ENCODE assay signal across 1 cellular context in the genomic region with DNA sequence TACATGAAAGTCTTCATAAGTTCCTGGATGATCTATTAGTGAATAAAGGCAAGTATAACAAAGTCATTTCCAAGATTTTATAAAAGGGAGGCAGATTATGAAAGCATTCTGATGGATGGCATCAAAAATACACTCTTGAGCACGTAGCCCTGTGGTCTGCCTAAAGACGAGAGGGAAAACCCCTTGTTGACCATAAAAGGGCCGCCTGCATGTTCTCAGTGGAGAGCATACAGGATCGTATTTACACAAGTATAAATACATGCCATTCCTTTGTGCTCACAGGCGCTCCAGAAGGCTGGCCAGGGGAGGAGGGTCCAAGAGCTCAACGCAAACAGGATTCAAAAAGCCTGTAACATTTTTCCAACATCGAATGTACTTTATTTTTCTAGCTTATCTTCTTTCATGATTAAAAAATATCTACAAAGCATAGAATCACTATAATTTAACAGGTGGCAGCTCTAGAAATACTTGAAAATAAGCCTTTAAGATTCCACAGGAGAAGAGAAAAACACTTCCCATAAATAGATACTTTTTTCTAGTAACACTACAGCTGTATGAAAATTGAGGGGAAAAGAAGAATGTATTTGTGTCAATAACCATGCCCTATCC.
TF ChIP-seq lines count a peak whose summit lies in the region.

No MANE protein-coding gene starts in this region.

TF ChIP-seq in HepG2, 621 proteins besides CTCF, POLR2A, EP300 and RAD21 (continued from another document and continues in another):
- TF ChIP-seq, protein P1, sequence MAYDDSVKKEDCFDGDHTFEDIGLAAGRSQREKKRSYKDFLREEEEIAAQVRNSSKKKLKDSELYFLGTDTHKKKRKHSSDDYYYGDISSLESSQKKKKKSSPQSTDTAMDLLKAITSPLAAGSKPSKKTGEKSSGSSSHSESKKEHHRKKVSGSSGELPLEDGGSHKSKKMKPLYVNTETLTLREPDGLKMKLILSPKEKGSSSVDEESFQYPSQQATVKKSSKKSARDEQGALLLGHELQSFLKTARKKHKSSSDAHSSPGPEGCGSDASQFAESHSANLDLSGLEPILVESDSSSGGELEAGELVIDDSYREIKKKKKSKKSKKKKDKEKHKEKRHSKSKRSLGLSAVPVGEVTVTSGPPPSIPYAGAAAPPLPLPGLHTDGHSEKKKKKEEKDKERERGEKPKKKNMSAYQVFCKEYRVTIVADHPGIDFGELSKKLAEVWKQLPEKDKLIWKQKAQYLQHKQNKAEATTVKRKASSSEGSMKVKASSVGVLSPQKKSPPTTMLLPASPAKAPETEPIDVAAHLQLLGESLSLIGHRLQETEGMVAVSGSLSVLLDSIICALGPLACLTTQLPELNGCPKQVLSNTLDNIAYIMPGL (CRISPR knock-in tag; IDR thresholded peaks at IDR 0.05; ENCODE audit: borderline replicate concordance in 1 of 2, low read depth in 1 of 2): no peak
- TF ChIP-seq, protein P2, sequence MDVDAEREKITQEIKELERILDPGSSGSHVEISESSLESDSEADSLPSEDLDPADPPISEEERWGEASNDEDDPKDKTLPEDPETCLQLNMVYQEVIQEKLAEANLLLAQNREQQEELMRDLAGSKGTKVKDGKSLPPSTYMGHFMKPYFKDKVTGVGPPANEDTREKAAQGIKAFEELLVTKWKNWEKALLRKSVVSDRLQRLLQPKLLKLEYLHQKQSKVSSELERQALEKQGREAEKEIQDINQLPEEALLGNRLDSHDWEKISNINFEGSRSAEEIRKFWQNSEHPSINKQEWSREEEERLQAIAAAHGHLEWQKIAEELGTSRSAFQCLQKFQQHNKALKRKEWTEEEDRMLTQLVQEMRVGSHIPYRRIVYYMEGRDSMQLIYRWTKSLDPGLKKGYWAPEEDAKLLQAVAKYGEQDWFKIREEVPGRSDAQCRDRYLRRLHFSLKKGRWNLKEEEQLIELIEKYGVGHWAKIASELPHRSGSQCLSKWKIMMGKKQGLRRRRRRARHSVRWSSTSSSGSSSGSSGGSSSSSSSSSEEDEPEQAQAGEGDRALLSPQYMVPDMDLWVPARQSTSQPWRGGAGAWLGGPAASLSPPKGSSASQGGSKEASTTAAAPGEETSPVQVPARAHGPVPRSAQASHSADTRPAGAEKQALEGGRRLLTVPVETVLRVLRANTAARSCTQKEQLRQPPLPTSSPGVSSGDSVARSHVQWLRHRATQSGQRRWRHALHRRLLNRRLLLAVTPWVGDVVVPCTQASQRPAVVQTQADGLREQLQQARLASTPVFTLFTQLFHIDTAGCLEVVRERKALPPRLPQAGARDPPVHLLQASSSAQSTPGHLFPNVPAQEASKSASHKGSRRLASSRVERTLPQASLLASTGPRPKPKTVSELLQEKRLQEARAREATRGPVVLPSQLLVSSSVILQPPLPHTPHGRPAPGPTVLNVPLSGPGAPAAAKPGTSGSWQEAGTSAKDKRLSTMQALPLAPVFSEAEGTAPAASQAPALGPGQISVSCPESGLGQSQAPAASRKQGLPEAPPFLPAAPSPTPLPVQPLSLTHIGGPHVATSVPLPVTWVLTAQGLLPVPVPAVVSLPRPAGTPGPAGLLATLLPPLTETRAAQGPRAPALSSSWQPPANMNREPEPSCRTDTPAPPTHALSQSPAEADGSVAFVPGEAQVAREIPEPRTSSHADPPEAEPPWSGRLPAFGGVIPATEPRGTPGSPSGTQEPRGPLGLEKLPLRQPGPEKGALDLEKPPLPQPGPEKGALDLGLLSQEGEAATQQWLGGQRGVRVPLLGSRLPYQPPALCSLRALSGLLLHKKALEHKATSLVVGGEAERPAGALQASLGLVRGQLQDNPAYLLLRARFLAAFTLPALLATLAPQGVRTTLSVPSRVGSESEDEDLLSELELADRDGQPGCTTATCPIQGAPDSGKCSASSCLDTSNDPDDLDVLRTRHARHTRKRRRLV (CRISPR knock-in tag; IDR thresholded peaks at IDR 0.05): no peak
- TF ChIP-seq MAZ (IDR thresholded peaks at IDR 0.05; ENCODE audit: borderline replicate concordance, low read depth, low read length) (no peak), MAZ (CRISPR knock-in tag; IDR thresholded peaks at IDR 0.05; ENCODE audit: low read depth) (no peak), DPF2 (CRISPR knock-in tag; IDR thresholded peaks at IDR 0.05; ENCODE audit: borderline replicate concordance, low read depth) (peak; percentile 76), ZNF383 (CRISPR knock-in tag; IDR thresholded peaks at IDR 0.05; ENCODE audit: borderline replicate concordance) (no peak), ZNF777 (CRISPR knock-in tag; IDR thresholded peaks at IDR 0.05) (no peak), KDM5B (CRISPR knock-in tag; IDR thresholded peaks at IDR 0.05; ENCODE audit: borderline replicate concordance) (no peak), ZNF501 (CRISPR knock-in tag; IDR thresholded peaks at IDR 0.05) (no peak), ZFP62 (CRISPR knock-in tag; IDR thresholded peaks at IDR 0.05) (no peak), RBM39 (IDR thresholded peaks at IDR 0.05; ENCODE audit: low read depth, low read length, poor library complexity, severe bottlenecking) (no peak), JUND (CRISPR knock-in tag; IDR thresholded peaks at IDR 0.05) (0 out of 2 replicates have a peak, but pooled peaks have one; percentile 12), ZNF607 (CRISPR knock-in tag; IDR thresholded peaks at IDR 0.05; ENCODE audit: borderline replicate concordance) (no peak), ZNF83 (CRISPR knock-in tag; IDR thresholded peaks at IDR 0.05; ENCODE audit: borderline replicate concordance) (no peak), KLF9 (CRISPR knock-in tag; IDR thresholded peaks at IDR 0.05; ENCODE audit: low read depth) (no peak), SMARCE1 (IDR thresholded peaks at IDR 0.05; ENCODE audit: borderline replicate concordance) (peak; percentile 78; the same call in 1 of the 2 replicates), NR2C2 (CRISPR knock-in tag; IDR thresholded peaks at IDR 0.05; ENCODE audit: borderline replicate concordance) (no peak), FOXK1 (CRISPR knock-in tag; IDR thresholded peaks at IDR 0.05; ENCODE audit: borderline replicate concordance, low read depth) (peak; percentile 75; the same call in 1 of the 2 replicates), XBP1 (CRISPR knock-in tag; IDR thresholded peaks at IDR 0.05) (no peak), HIVEP1 (CRISPR knock-in tag; IDR thresholded peaks at IDR 0.05) (no peak), ZNF891 (CRISPR knock-in tag; IDR thresholded peaks at IDR 0.05) (no peak), MXD4 (CRISPR knock-in tag; IDR thresholded peaks at IDR 0.05) (no peak), PITX1 (CRISPR knock-in tag; IDR thresholded peaks at IDR 0.05) (peak; percentile 66), POLR2G (IDR thresholded peaks at IDR 0.05; ENCODE audit: low read depth, low read length) (no peak)
- TF ChIP-seq, protein P3, sequence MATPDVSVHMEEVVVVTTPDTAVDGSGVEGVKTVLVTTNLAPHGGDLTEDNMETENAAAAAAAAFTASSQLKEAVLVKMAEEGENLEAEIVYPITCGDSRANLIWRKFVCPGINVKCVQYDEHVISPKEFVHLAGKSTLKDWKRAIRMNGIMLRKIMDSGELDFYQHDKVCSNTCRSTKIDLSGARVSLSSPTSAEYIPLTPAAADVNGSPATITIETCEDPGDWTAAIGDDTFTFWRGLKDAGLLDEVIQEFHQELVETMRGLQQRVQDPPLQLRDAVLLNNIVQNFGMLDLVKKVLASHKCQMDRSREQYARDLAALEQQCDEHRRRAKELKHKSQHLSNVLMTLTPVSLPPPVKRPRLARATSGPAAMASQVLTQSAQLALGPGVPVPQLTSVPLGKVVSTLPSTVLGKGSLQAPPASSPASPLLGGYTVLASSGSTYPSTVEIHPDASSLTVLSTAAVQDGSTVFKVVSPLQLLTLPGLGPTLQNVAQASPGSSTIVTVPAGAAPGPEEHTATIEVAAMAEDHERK (CRISPR knock-in tag; IDR thresholded peaks at IDR 0.05; ENCODE audit: low read depth): no peak
- TF ChIP-seq, protein P4, sequence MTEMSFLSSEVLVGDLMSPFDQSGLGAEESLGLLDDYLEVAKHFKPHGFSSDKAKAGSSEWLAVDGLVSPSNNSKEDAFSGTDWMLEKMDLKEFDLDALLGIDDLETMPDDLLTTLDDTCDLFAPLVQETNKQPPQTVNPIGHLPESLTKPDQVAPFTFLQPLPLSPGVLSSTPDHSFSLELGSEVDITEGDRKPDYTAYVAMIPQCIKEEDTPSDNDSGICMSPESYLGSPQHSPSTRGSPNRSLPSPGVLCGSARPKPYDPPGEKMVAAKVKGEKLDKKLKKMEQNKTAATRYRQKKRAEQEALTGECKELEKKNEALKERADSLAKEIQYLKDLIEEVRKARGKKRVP (CRISPR knock-in tag; IDR thresholded peaks at IDR 0.05): 0 out of 4 replicates have a peak, but pooled peaks of 1 of the 2 experiments have one; percentile 18
- TF ChIP-seq, protein P5, sequence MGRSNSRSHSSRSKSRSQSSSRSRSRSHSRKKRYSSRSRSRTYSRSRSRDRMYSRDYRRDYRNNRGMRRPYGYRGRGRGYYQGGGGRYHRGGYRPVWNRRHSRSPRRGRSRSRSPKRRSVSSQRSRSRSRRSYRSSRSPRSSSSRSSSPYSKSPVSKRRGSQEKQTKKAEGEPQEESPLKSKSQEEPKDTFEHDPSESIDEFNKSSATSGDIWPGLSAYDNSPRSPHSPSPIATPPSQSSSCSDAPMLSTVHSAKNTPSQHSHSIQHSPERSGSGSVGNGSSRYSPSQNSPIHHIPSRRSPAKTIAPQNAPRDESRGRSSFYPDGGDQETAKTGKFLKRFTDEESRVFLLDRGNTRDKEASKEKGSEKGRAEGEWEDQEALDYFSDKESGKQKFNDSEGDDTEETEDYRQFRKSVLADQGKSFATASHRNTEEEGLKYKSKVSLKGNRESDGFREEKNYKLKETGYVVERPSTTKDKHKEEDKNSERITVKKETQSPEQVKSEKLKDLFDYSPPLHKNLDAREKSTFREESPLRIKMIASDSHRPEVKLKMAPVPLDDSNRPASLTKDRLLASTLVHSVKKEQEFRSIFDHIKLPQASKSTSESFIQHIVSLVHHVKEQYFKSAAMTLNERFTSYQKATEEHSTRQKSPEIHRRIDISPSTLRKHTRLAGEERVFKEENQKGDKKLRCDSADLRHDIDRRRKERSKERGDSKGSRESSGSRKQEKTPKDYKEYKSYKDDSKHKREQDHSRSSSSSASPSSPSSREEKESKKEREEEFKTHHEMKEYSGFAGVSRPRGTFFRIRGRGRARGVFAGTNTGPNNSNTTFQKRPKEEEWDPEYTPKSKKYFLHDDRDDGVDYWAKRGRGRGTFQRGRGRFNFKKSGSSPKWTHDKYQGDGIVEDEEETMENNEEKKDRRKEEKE (IDR thresholded peaks at IDR 0.05): no peak
- TF ChIP-seq, protein P6, sequence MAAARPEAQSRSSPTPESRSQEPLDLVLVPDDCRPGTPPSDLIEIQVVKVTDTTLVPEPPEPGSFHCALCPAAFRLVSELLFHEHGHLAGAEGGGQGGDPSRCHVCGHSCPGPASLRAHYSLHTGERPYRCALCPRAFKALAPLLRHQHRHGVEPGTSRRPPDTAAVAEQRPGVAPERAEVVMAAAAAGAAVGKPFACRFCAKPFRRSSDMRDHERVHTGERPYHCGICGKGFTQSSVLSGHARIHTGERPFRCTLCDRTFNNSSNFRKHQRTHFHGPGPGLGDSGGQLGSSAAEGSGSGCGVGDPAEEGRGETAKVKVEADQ (CRISPR knock-in tag; IDR thresholded peaks at IDR 0.05; ENCODE audit: borderline replicate concordance): no peak
- TF ChIP-seq, protein P7, sequence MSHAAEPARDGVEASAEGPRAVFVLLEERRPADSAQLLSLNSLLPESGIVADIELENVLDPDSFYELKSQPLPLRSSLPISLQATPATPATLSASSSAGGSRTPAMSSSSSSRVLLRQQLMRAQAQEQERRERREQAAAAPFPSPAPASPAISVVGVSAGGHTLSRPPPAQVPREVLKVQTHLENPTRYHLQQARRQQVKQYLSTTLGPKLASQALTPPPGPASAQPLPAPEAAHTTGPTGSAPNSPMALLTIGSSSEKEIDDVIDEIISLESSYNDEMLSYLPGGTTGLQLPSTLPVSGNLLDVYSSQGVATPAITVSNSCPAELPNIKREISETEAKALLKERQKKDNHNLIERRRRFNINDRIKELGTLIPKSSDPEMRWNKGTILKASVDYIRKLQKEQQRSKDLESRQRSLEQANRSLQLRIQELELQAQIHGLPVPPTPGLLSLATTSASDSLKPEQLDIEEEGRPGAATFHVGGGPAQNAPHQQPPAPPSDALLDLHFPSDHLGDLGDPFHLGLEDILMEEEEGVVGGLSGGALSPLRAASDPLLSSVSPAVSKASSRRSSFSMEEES (CRISPR knock-in tag; IDR thresholded peaks at IDR 0.05): peak; percentile 59
- TF ChIP-seq, protein P8, sequence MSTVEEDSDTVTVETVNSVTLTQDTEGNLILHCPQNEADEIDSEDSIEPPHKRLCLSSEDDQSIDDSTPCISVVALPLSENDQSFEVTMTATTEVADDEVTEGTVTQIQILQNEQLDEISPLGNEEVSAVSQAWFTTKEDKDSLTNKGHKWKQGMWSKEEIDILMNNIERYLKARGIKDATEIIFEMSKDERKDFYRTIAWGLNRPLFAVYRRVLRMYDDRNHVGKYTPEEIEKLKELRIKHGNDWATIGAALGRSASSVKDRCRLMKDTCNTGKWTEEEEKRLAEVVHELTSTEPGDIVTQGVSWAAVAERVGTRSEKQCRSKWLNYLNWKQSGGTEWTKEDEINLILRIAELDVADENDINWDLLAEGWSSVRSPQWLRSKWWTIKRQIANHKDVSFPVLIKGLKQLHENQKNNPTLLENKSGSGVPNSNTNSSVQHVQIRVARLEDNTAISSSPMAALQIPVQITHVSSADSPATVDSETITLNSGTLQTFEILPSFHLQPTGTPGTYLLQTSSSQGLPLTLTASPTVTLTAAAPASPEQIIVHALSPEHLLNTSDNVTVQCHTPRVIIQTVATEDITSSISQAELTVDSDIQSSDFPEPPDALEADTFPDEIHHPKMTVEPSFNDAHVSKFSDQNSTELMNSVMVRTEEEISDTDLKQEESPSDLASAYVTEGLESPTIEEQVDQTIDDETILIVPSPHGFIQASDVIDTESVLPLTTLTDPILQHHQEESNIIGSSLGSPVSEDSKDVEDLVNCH (CRISPR knock-in tag; IDR thresholded peaks at IDR 0.05): no peak
- TF ChIP-seq, protein P9, sequence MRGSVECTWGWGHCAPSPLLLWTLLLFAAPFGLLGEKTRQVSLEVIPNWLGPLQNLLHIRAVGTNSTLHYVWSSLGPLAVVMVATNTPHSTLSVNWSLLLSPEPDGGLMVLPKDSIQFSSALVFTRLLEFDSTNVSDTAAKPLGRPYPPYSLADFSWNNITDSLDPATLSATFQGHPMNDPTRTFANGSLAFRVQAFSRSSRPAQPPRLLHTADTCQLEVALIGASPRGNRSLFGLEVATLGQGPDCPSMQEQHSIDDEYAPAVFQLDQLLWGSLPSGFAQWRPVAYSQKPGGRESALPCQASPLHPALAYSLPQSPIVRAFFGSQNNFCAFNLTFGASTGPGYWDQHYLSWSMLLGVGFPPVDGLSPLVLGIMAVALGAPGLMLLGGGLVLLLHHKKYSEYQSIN (CRISPR knock-in tag; IDR thresholded peaks at IDR 0.05; ENCODE audit: borderline replicate concordance): no peak
- TF ChIP-seq, protein P10, sequence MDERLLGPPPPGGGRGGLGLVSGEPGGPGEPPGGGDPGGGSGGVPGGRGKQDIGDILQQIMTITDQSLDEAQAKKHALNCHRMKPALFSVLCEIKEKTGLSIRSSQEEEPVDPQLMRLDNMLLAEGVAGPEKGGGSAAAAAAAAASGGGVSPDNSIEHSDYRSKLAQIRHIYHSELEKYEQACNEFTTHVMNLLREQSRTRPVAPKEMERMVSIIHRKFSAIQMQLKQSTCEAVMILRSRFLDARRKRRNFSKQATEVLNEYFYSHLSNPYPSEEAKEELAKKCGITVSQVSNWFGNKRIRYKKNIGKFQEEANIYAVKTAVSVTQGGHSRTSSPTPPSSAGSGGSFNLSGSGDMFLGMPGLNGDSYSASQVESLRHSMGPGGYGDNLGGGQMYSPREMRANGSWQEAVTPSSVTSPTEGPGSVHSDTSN (CRISPR knock-in tag; IDR thresholded peaks at IDR 0.05): no peak
